Comparison of ENCODE assay signal across 20 cellular contexts in genomic region chr18:48769006-48769646, GRCh38.
DNase-seq lines count a peak whose midpoint lies in the region; ATAC-seq and TF ChIP-seq lines count a peak whose summit lies in the region.
"Had no signal": no experiment of that assay in that cellular context is flagged by ENCODE, and none has a peak within 500 bp of the region (broad histone marks: within the 10 kb centered on the region; RNA-seq: fewer than 3 reads in every experiment).

No MANE protein-coding gene starts in this region.

- no peaks in the 10 kb centered on the region for H3K27me3 Mint-ChIP-seq in neural crest cell (ENCODE audit: low read depth)

- peak; percentile 88 for DNase-seq in G401 (ENCODE audit: low spot score)
- peak; percentile 11 for DNase-seq in NCI-H1694 treated with DMSO at 0.1 percent for 48 hours (lab: John Stamatoyannopoulos, UW)
- peak in 1 of 10 donors; percentile 72 for DNase-seq in dorsolateral prefrontal cortex
- DNase-seq in neural crest cell (ENCODE audit: low read depth, low spot score) = no peak
- no peak for DNase-seq in stimulated activated naive CD8-positive, alpha-beta T cell treated with anti-CD3 and anti-CD28 coated beads, Interleukin-15, Interleukin-2, amounts not matched to agents 100 U/mL and 50 U/mL, for 24 hours
- no peak for DNase-seq in activated CD4-positive, alpha-beta T cell treated with anti-CD3 and anti-CD28 coated beads, Interleukin-2, amount 50 U/mL, for 48 hours
- DNase-seq: activated CD4-positive, alpha-beta T cell treated with anti-CD3 and anti-CD28 coated beads for 1 hour; activated CD8-positive, alpha-beta memory T cell treated with anti-CD3 and anti-CD28 coated beads, Interleukin-2, amount 50 U/mL, for 48 hours; activated naive CD4-positive, alpha-beta T cell treated with Interleukin-2 at 50 U/mL for 16 hours; left lung; NCI-H446; NK-92 treated with Interleukin-12 subunit alpha and Interleukin-12 subunit beta, amount 100 ng/mL, for 24 hours; SHP77 treated with DMSO at 0.1 percent for 48 hours; stimulated activated CD4-positive, alpha-beta T cell treated with anti-CD3 and anti-CD28 coated beads, Interleukin-12 subunit alpha, Interleukin-12 subunit beta, amount 100 ng/mL, for 4 hours; T-helper 2 cell; upper lobe of left lung had no signal

- H3K4me3 Mint-ChIP-seq in neural crest cell = no peak overlapping the region
- H3K4me3 Mint-ChIP-seq: stimulated activated memory B cell treated with anti-CD40 and anti-IgM and Interleukin-4, amounts not matched to agents 10 μg/mL and 1 μg/mL and 100 μg/mL, for 72 hours had no signal

- TF ChIP-seq CTCF in dorsolateral prefrontal cortex (IDR thresholded peaks at IDR 0.05 in 54 of 56, conservative IDR thresholded peaks at IDR 0.05 in 2 of 56; ENCODE audit: low read depth in 1 of 56, partially characterized antibody in 56 of 56) = peak in 33 of 56 donors; percentile 8 to 47 (median 26)
- no peak for TF ChIP-seq CTCF in neural crest cell (conservative IDR thresholded peaks at IDR 0.05)

- no peak for ATAC-seq in GM21526 (IDR thresholded peaks at IDR 0.05; ENCODE audit: low FRiP score, unreplicated experiment)
- ATAC-seq in stimulated activated naive CD8-positive, alpha-beta T cell treated with anti-CD3 and anti-CD28 coated beads, Interleukin-15, Interleukin-2, amounts not matched to agents 100 U/mL and 50 U/mL, for 24 hours = no peak
- ATAC-seq in GM21423 (IDR thresholded peaks at IDR 0.05; ENCODE audit: unreplicated experiment) = no peak
- ATAC-seq: left lung; stimulated activated memory B cell treated with anti-CD40 and anti-IgM and Interleukin-4, amounts not matched to agents 10 μg/mL and 1 μg/mL and 100 μg/mL, for 72 hours had no signal

- no peaks in the 10 kb centered on the region for H3K27me3 ChIP-seq in dorsolateral prefrontal cortex
- H3K27me3 ChIP-seq: left lung, upper lobe of left lung had no signal

- in situ Hi-C loops in G401 (cut with HindIII; ENCODE audit: low sequenced_read_pairs) = no loop called here

- H3K4me3 ChIP-seq in dorsolateral prefrontal cortex = no peak overlapping the region
- H3K4me3 ChIP-seq: left lung, upper lobe of left lung had no signal

- peaks cover 13% of the 10 kb centered on the region for H3K36me3 Mint-ChIP-seq in neural crest cell (ENCODE audit: low read depth)

- H3K9me3 Mint-ChIP-seq in neural crest cell = no peaks in the 10 kb centered on the region

- H3K4me1 Mint-ChIP-seq in neural crest cell = no peaks in the 10 kb centered on the region

- H3K27ac ChIP-seq in dorsolateral prefrontal cortex = peak overlapping the region in 14 of 59 donors; percentile 1 to 56 (median 20)
- H3K27ac ChIP-seq: HL-60, left lung, upper lobe of left lung had no signal

- intact Hi-C loops in dorsolateral prefrontal cortex (cut with DNase I) = no loop called here

- peak overlapping the region; percentile 8 for H3K27ac Mint-ChIP-seq in neural crest cell (ENCODE audit: unreplicated experiment)
- H3K27ac Mint-ChIP-seq: stimulated activated memory B cell treated with anti-CD40 and anti-IgM and Interleukin-4, amounts not matched to agents 10 μg/mL and 1 μg/mL and 100 μg/mL, for 72 hours had no signal

Comparison
In these comparisons a context has a peak if more than half of its experiments do, and no peak if none do; other contexts are left out.
1. DNase-seq: peak in G401 (single experiment) and NCI-H1694 treated with DMSO at 0.1 percent for 48 hours (single experiment); none in neural crest cell (single experiment), stimulated activated naive CD8-positive, alpha-beta T cell treated with anti-CD3 and anti-CD28 coated beads, Interleukin-15, Interleukin-2, amounts not matched to agents 100 U/mL and 50 U/mL, for 24 hours (single experiment) and activated CD4-positive, alpha-beta T cell treated with anti-CD3 and anti-CD28 coated beads, Interleukin-2, amount 50 U/mL, for 48 hours (0 of 2).